Comparison of ENCODE assay signal across 1 cellular context in the genomic region with DNA sequence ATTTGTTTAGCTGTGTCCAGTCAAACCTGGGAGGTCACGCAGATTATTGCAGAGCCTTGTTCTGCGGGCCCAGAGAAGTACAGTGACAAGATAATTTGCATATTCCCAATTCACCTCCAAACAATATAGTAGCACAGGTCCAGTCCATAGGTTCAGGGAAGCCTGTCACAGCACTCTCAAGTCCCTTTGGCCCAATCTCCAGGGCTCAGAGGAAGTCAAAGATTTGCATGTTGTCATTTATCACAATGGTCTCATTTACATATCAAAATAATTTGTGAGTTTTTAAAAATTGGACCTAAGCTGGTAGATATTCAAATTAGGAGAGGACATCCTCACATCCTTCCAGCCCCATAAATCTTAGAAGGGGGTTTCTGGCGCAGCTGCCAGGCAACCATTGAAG.
TF ChIP-seq lines count a peak whose summit lies in the region.

No MANE protein-coding gene starts in this region.

TF ChIP-seq in HEK293, 187 proteins besides CTCF, POLR2A, EP300 and RAD21:
- no peak for TF ChIP-seq WT1 (tag by site-specific recombination; IDR thresholded peaks at IDR 0.05)
- TF ChIP-seq ZNF701 (tag by site-specific recombination; IDR thresholded peaks at IDR 0.05) = no peak
- TF ChIP-seq ZNF837 (tag by site-specific recombination; IDR thresholded peaks at IDR 0.05) = no peak
- no peak for TF ChIP-seq ZNF571 (tag by site-specific recombination; IDR thresholded peaks at IDR 0.05)
- no peak for TF ChIP-seq TCF7L2 (IDR thresholded peaks at IDR 0.05; ENCODE audit: borderline replicate concordance, low read depth, low read length)
- no peak for TF ChIP-seq ZNF660 (tag by site-specific recombination; IDR thresholded peaks at IDR 0.05)
- no peak for TF ChIP-seq KLF10 (tag by site-specific recombination; IDR thresholded peaks at IDR 0.05)
- TF ChIP-seq SP3 (tag by site-specific recombination; IDR thresholded peaks at IDR 0.05) = no peak
- no peak for TF ChIP-seq MEIS1 (CRISPR knock-in tag; IDR thresholded peaks at IDR 0.05; ENCODE audit: borderline replicate concordance)
- TF ChIP-seq ZNF785 (tag by site-specific recombination; IDR thresholded peaks at IDR 0.05) = no peak
- no peak for TF ChIP-seq ZNF610 (tag by site-specific recombination; IDR thresholded peaks at IDR 0.05; ENCODE audit: borderline replicate concordance)
- no peak for TF ChIP-seq ZNF670 (tag by site-specific recombination; IDR thresholded peaks at IDR 0.05; ENCODE audit: low read depth)
- no peak for TF ChIP-seq ZNF426 (tag by site-specific recombination; IDR thresholded peaks at IDR 0.05)
- TF ChIP-seq ZNF776 (tag by site-specific recombination; IDR thresholded peaks at IDR 0.05; ENCODE audit: borderline replicate concordance) = no peak
- TF ChIP-seq EGR2 (tag by site-specific recombination; IDR thresholded peaks at IDR 0.05; ENCODE audit: low read depth) = no peak
